ENCODE assay signal across 15 cellular contexts in genomic region chr20:19913927-19914614, GRCh38.
DNase-seq lines count a peak whose midpoint lies in the region; ATAC-seq and TF ChIP-seq lines count a peak whose summit lies in the region.
"Had no signal": no experiment of that assay in that cellular context is flagged by ENCODE, and none has a peak within 500 bp of the region (broad histone marks: within the 10 kb centered on the region; RNA-seq: fewer than 3 reads in every experiment).

No MANE protein-coding gene starts in this region.

- H3K27me3 ChIP-seq in BLaER1 treated with 17β-estradiol and CSF1 and Interleukin-3, amounts not matched to agents 10 nM and 100 nM = no peaks in the 10 kb centered on the region
- no peaks in the 10 kb centered on the region for H3K27me3 ChIP-seq in lower lobe of right lung (ENCODE audit: low read depth)

- no peak for TF ChIP-seq POLR2A in GM18505 (IDR thresholded peaks at IDR 0.05; ENCODE audit: borderline replicate concordance, extremely low read depth, insufficient read depth, insufficient read length)

- no peak for ATAC-seq in GM18505 (IDR thresholded peaks at IDR 0.05; ENCODE audit: unreplicated experiment)
- no peak for ATAC-seq in lower lobe of right lung
- ATAC-seq in GM19351 (IDR thresholded peaks at IDR 0.05; ENCODE audit: unreplicated experiment) = no peak

- POLR2A ChIA-PET in RWPE1 (lab: Yijun Ruan, JAX; ENCODE audit: low non-redundant PET) = interaction anchor here (0.7 kb wide), 1 partner anchor 254 kb away, joined by 3 read pairs; no protein-coding TSS in a partner anchor

- H3K4me1 ChIP-seq in BLaER1 treated with 17β-estradiol and CSF1 and Interleukin-3, amounts not matched to agents 10 nM and 100 nM = peaks cover 92 to 100% (median 98%) of the 10 kb centered on the region in 10 experiments
- peaks cover 83% of the 10 kb centered on the region for H3K4me1 ChIP-seq in lower lobe of right lung

- H3K36me3 ChIP-seq in BLaER1 treated with 17β-estradiol and CSF1 and Interleukin-3, amounts not matched to agents 10 nM and 100 nM = no peaks in the 10 kb centered on the region
- H3K36me3 ChIP-seq in lower lobe of right lung = no peaks in the 10 kb centered on the region

- peak; percentile 7 for DNase-seq in HCEC 1CT
- peak; percentile 88 for DNase-seq in RWPE1 (ENCODE audit: low spot score)
- DNase-seq in iris pigment epithelial cell (ENCODE audit: low read depth) = peak; percentile 48
- DNase-seq in lower lobe of right lung = no peak
- no peak for DNase-seq in posterior vena cava (ENCODE audit: low spot score)
- DNase-seq: activated CD4-positive, alpha-beta T cell treated with anti-CD3 and anti-CD28 coated beads, Interleukin-2, amount 10 ng/mL, durations not matched to agents 24 days and 14 days; activated naive CD4-positive, alpha-beta T cell treated with anti-CD3 and anti-CD28 coated beads, Interleukin-2, amount 50 U/mL, for 16 hours; C1 segment of cervical spinal cord; hypothalamus; NCI-H1048; NCI-H748 treated with DMSO at 0.1 percent for 48 hours; retina had no signal

- H3K9ac ChIP-seq in BLaER1 treated with 17β-estradiol and CSF1 and Interleukin-3, amounts not matched to agents 10 nM and 100 nM = peak overlapping the region; percentile 74 to 88 (median 85); a peak in 21 of 22 replicates

- CTCF ChIA-PET in RWPE1 (lab: Yijun Ruan, JAX) = no interaction called here

- intact Hi-C loops in lower lobe of right lung (cut with DNase I) (no loop called here), posterior vena cava (cut with DNase I) (no loop called here)

- H3K4me3 ChIP-seq in BLaER1 treated with 17β-estradiol and CSF1 and Interleukin-3, amounts not matched to agents 10 nM and 100 nM = peak overlapping the region in 7 of 10 experiments; percentile 34 to 58 (median 43); a peak in 7 of 20 replicates
- no peak overlapping the region for H3K4me3 ChIP-seq in lower lobe of right lung

- no peaks in the 10 kb centered on the region for H3K9me3 ChIP-seq in BLaER1 treated with 17β-estradiol and CSF1 and Interleukin-3, amounts not matched to agents 10 nM and 100 nM (replicated peaks in 1 of 11)
- H3K9me3 ChIP-seq in lower lobe of right lung = no peaks in the 10 kb centered on the region

- peak overlapping the region; percentile 89 to 98 (median 95) for H3K27ac ChIP-seq in BLaER1 treated with 17β-estradiol and CSF1 and Interleukin-3, amounts not matched to agents 10 nM and 100 nM
- H3K27ac ChIP-seq in RWPE1 = peak overlapping the region; percentile 85
- no peak overlapping the region for H3K27ac ChIP-seq in lower lobe of right lung

- peak overlapping the region; percentile 81 to 97 (median 92) for H3K4me2 ChIP-seq in BLaER1 treated with 17β-estradiol and CSF1 and Interleukin-3, amounts not matched to agents 10 nM and 100 nM

- H4K20me1 ChIP-seq in BLaER1 treated with 17β-estradiol and CSF1 and Interleukin-3, amounts not matched to agents 10 nM and 100 nM = no peaks in the 10 kb centered on the region

- no peak for TF ChIP-seq CTCF in RWPE1 (conservative IDR thresholded peaks at IDR 0.05; ENCODE audit: low read depth)
- TF ChIP-seq CTCF in lower lobe of right lung (IDR thresholded peaks at IDR 0.05) = no peak

Comparison
In these comparisons a context has a peak if more than half of its experiments do, and no peak if none do; other contexts are left out.
1. DNase-seq: peak in HCEC 1CT (single experiment), RWPE1 (single experiment) and iris pigment epithelial cell (single experiment); none in lower lobe of right lung (single experiment) and posterior vena cava (single experiment).